15 cellular contexts compared by ENCODE assay signal in the genomic region with DNA sequence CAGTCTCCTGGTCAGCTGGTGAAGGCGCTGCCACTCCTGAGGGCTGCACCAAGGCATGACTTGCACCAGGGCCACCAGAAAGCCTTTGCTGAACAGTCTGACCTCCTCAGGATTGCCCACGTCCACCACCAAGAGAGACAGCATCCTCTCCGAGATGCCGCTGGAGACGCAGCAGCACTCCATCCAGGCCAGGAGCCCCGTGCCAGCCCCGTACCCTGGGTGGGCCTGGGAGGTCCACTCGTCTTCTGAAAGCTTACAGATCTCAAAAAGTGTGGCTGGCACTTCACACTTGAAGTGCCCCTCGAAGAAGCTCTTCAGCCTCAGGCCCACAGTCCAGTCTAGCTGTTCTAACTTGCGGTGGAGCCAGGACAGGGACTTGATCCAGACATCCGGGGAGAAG. TPM values are rescaled to one million over a fixed set of nuclear protein-coding genes. Genes with fewer than 3 reads are reported as not detected.
DNase-seq lines count a peak whose midpoint lies in the region; ATAC-seq and TF ChIP-seq lines count a peak whose summit lies in the region.
"Had no signal": no experiment of that assay in that cellular context is flagged by ENCODE, and none has a peak within 500 bp of the region (broad histone marks: within the 10 kb centered on the region; RNA-seq: fewer than 3 reads in every experiment).

No MANE protein-coding gene starts in this region.

- peaks cover 95% of the 10 kb centered on the region for H3K36me3 Mint-ChIP-seq in activated T-cell treated with anti-CD3 and anti-CD28 coated beads, Interleukin-2, amount 50 U/mL, for 24 hours (ENCODE audit: low read depth)
- H3K36me3 Mint-ChIP-seq in stimulated activated effector memory CD8-positive, alpha-beta T cell treated with anti-CD3 and anti-CD28 coated beads, Interleukin-12 subunit alpha, Interleukin-12 subunit beta, amount 100 ng/mL, for 72 hours, result peaks cover 82% of the 10 kb centered on the region

- no peak for ATAC-seq in stimulated activated effector memory CD8-positive, alpha-beta T cell treated with anti-CD3 and anti-CD28 coated beads, Interleukin-12 subunit alpha, Interleukin-12 subunit beta, amount 100 ng/mL, for 72 hours
- ATAC-seq: A549, GM23338 had no signal

- no peak overlapping the region for H3K4me3 Mint-ChIP-seq in activated T-cell treated with anti-CD3 and anti-CD28 coated beads, Interleukin-2, amount 50 U/mL, for 24 hours
- H3K4me3 Mint-ChIP-seq in stimulated activated effector memory CD8-positive, alpha-beta T cell treated with anti-CD3 and anti-CD28 coated beads, Interleukin-12 subunit alpha, Interleukin-12 subunit beta, amount 100 ng/mL, for 72 hours, result no peak overlapping the region
- H3K4me3 Mint-ChIP-seq: CD4-positive, CD25-positive, alpha-beta regulatory T cell; CD8-positive, alpha-beta memory T cell; GM23338 had no signal

- H3K27me3 ChIP-seq in hepatocyte (no peaks in the 10 kb centered on the region), breast epithelium (no peaks in the 10 kb centered on the region)

- no peaks in the 10 kb centered on the region for H4K20me1 ChIP-seq in hepatocyte (ENCODE audit: insufficient read depth, poor library complexity, severe bottlenecking)

- H3K9me3 ChIP-seq in hepatocyte (ENCODE audit: low read depth) (no peaks in the 10 kb centered on the region), breast epithelium (no peaks in the 10 kb centered on the region)
- H3K9me3 ChIP-seq: A549 had no signal

- H3K9me3 Mint-ChIP-seq in activated T-cell treated with anti-CD3 and anti-CD28 coated beads, Interleukin-2, amount 50 U/mL, for 24 hours, result peaks cover 4% of the 10 kb centered on the region
- no peaks in the 10 kb centered on the region for H3K9me3 Mint-ChIP-seq in stimulated activated effector memory CD8-positive, alpha-beta T cell treated with anti-CD3 and anti-CD28 coated beads, Interleukin-12 subunit alpha, Interleukin-12 subunit beta, amount 100 ng/mL, for 72 hours
- H3K9me3 Mint-ChIP-seq: CD4-positive, CD25-positive, alpha-beta regulatory T cell; CD8-positive, alpha-beta memory T cell had no signal

- H3K4me1 Mint-ChIP-seq in activated T-cell treated with anti-CD3 and anti-CD28 coated beads, Interleukin-2, amount 50 U/mL, for 24 hours (ENCODE audit: low read depth), result peaks cover 41% of the 10 kb centered on the region
- H3K4me1 Mint-ChIP-seq in stimulated activated effector memory CD8-positive, alpha-beta T cell treated with anti-CD3 and anti-CD28 coated beads, Interleukin-12 subunit alpha, Interleukin-12 subunit beta, amount 100 ng/mL, for 72 hours, result peaks cover 30% of the 10 kb centered on the region

- peak overlapping the region; percentile 5 for H3K27ac Mint-ChIP-seq in activated T-cell treated with anti-CD3 and anti-CD28 coated beads, Interleukin-2, amount 50 U/mL, for 24 hours
- H3K27ac Mint-ChIP-seq in stimulated activated effector memory CD8-positive, alpha-beta T cell treated with anti-CD3 and anti-CD28 coated beads, Interleukin-12 subunit alpha, Interleukin-12 subunit beta, amount 100 ng/mL, for 72 hours, result peak overlapping the region; percentile 43
- H3K27ac Mint-ChIP-seq: CD4-positive, CD25-positive, alpha-beta regulatory T cell; GM23338 had no signal

- H3K4me3 ChIP-seq in hepatocyte, result no peak overlapping the region
- H3K4me3 ChIP-seq in breast epithelium, result no peak overlapping the region
- H3K4me3 ChIP-seq: A549, GM23338 had no signal

- H3K36me3 ChIP-seq in hepatocyte (replicated peaks; ENCODE audit: insufficient read depth, low read depth), result no peaks in the 10 kb centered on the region
- peaks cover 8% of the 10 kb centered on the region for H3K36me3 ChIP-seq in breast epithelium

- H2AFZ ChIP-seq in hepatocyte, result no peak overlapping the region
- H2AFZ ChIP-seq: GM23338 had no signal

- intact Hi-C loops in breast epithelium (cut with DNase I; ENCODE audit: low total_unique reads), result no loop called here

- H3K4me2 ChIP-seq in hepatocyte, result no peak overlapping the region
- H3K4me2 ChIP-seq: A549, GM23338 had no signal

- no peaks in the 10 kb centered on the region for H3K9me2 ChIP-seq in hepatocyte (replicated peaks; ENCODE audit: insufficient read depth)

- TF ChIP-seq CTCF in C4-2B (conservative IDR thresholded peaks at IDR 0.05), result no peak
- TF ChIP-seq CTCF in VCaP (conservative IDR thresholded peaks at IDR 0.05), result no peak
- no peak for TF ChIP-seq CTCF in hepatocyte (IDR thresholded peaks at IDR 0.05; ENCODE audit: poor library complexity)
- TF ChIP-seq CTCF in breast epithelium (IDR thresholded peaks at IDR 0.05), result no peak

- peaks cover under 1% of the 10 kb centered on the region for H3K4me1 ChIP-seq in hepatocyte (ENCODE audit: insufficient read depth)
- H3K4me1 ChIP-seq in breast epithelium, result peaks cover 0 to 3% of the 10 kb centered on the region in 2 donors

- H3K27ac ChIP-seq in C4-2B (0 out of 2 replicates have a peak overlapping the region, but pooled peaks have one; percentile 2), VCaP (0 out of 2 replicates have a peak overlapping the region, but pooled peaks have one; percentile 7), hepatocyte (no peak overlapping the region), breast epithelium (no peak overlapping the region)
- H3K27ac ChIP-seq: 22Rv1, A549 had no signal

- 96% methylated on average over 11 of the region's 11 CpGs for WGBS in hepatocyte (ENCODE audit: low lambda C conversion rate, missing lambda C conversion rate)

- TF ChIP-seq POLR2A in breast epithelium (IDR thresholded peaks at IDR 0.05), result no peak

- no peak for DNase-seq in activated T-cell treated with anti-CD3 and anti-CD28 coated beads, Interleukin-2, amount 50 U/mL, for 24 hours
- DNase-seq in activated T-cell treated with anti-CD3 and anti-CD28 coated beads for 4 hours (no peak), hepatocyte (ENCODE audit: low spot score) (no peak), breast epithelium (ENCODE audit: low spot score in 2 of 2) (no peak)
- DNase-seq in stimulated activated effector memory CD8-positive, alpha-beta T cell treated with anti-CD3 and anti-CD28 coated beads, Interleukin-12 subunit alpha, Interleukin-12 subunit beta, amount 100 ng/mL, for 72 hours (ENCODE audit: low spot score in 2 of 2), result no peak
- DNase-seq: AML-193; CD4-positive, CD25-positive, alpha-beta regulatory T cell; CD8-positive, alpha-beta memory T cell; COR-L47; HCEC 1CT had no signal

- H3K79me2 ChIP-seq in hepatocyte, result peaks cover 20% of the 10 kb centered on the region

- no peaks in the 10 kb centered on the region for H3K27me3 Mint-ChIP-seq in activated T-cell treated with anti-CD3 and anti-CD28 coated beads, Interleukin-2, amount 50 U/mL, for 24 hours
- H3K27me3 Mint-ChIP-seq: CD4-positive, CD25-positive, alpha-beta regulatory T cell; CD8-positive, alpha-beta memory T cell had no signal

RNA-seq across cellular contexts. Expression of a gene that starts 6.7 kb away (rescaled TPM):
- total RNA-seq in hepatocyte (11.6 and 12.0 TPM in 2 replicates), breast epithelium (10 to 100 TPM; 21.0 to 25.1 (median 22.1) TPM)
- polyA plus RNA-seq in hepatocyte, result 9.7 and 12.8 TPM in 2 replicates

RNA-seq across cellular contexts. Expression of a gene that starts 13.0 kb away (rescaled TPM):
- total RNA-seq in hepatocyte (15.7 and 17.8 TPM in 2 replicates), breast epithelium (1 to 10 TPM; 5.0 to 5.9 (median 5.6) TPM)
- polyA plus RNA-seq in hepatocyte, result 21.1 and 22.8 TPM in 2 replicates

RNA-seq across cellular contexts. Expression of a gene that starts 30.8 kb away (rescaled TPM):
- total RNA-seq in hepatocyte (16.3 and 28.1 TPM in 2 replicates), breast epithelium (10 to 100 TPM; 21.6 to 33.1 (median 25.6) TPM)
- 16.1 and 18.7 TPM in 2 replicates for polyA plus RNA-seq in hepatocyte

RNA-seq across cellular contexts. Expression of a gene that starts 36.7 kb away (rescaled TPM):
- total RNA-seq in hepatocyte (70.8 and 120 TPM in 2 replicates), breast epithelium (10 to 100 TPM; 47.5 to 61.1 (median 59.9) TPM)
- 68.1 and 74.1 TPM in 2 replicates for polyA plus RNA-seq in hepatocyte

RNA-seq across cellular contexts. Expression of a gene that starts 36.7 kb away (rescaled TPM):
- 14.6 and 17.0 TPM in 2 replicates for total RNA-seq in hepatocyte
- 13.3 and 15.3 TPM in 2 replicates for polyA plus RNA-seq in hepatocyte
- total RNA-seq in breast epithelium, result 10 to 100 TPM; 16.5 to 18.4 (median 16.7) TPM

Comparison
In these comparisons a context has a peak if more than half of its experiments do, and no peak if none do; other contexts are left out.
1. H3K27ac ChIP-seq: peak in C4-2B (single experiment) and VCaP (single experiment); none in hepatocyte (single experiment) and breast epithelium (0 of 2).